ENCODE assay signal across 14 cellular contexts in the genomic region with DNA sequence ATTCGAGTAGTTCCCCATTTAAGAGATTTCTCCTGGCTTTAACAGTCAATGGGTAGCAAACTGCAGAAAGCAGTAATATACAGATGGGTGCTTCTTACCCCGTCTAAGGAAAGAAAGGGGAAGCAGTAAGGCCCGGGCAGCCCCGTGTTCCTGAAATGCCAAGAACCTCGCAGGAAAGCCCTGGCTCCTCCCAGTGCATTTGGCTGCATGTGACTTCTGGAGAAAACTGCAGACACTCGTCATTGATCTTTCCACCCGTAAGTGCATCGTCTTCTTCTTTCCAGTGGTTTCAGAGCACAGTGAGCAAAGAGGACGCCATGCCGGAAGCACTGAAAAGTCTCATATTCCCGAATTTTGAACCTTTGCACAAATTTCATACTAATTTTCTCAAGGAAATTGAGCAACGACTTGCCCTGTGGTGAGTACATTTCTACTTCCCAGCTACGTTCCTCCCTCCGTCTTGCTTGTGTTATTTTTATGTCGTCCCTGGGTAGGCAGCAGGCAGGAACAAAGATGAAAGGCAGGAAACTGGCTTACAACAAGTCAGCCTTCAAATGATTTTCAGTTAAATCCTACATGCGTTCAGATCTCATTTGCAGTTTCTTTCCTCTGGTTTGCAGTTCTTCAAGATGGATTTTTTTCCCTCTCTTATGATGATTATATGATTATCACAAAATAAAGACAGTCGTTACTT.
A peak's percentile ranks its signal among the peaks of the same experiment; 100 is the strongest.
DNase-seq lines count a peak whose midpoint lies in the region; ATAC-seq and TF ChIP-seq lines count a peak whose summit lies in the region.
"Had no signal": no experiment of that assay in that cellular context is flagged by ENCODE, and none has a peak within 500 bp of the region (broad histone marks: within the 10 kb centered on the region; RNA-seq: fewer than 3 reads in every experiment).

No MANE protein-coding gene starts in this region.

- WGBS in right cardiac atrium, result 65% methylated on average over 17 of the region's 17 CpGs
- WGBS in testis, 2 donors, result 75 to 85% methylated on average over 17 of the region's 17 CpGs

- H3K4me3 ChIP-seq in right cardiac atrium (ENCODE audit: low read length) (no peak overlapping the region), testis (no peak overlapping the region)
- H3K4me3 ChIP-seq: ovary, SJCRH30 had no signal

- no peak for DNase-seq in activated T-cell treated with anti-CD3 and anti-CD28 coated beads, Interleukin-2, amount 50 U/mL, for 4 hours
- DNase-seq in activated T-cell treated with anti-CD3 and anti-CD28 coated beads for 4 hours, result no peak
- DNase-seq in activated CD8-positive, alpha-beta T cell treated with anti-CD3 and anti-CD28 coated beads for 36 hours, result no peak
- DNase-seq in right cardiac atrium, result peak; percentile 39 to 77 (median 69)
- peak; percentile 25 for DNase-seq in testis
- DNase-seq in KG1 (lab: John Stamatoyannopoulos, UW), result no peak
- DNase-seq in GM10248 (ENCODE audit: extremely low spot score), result no peak
- DNase-seq: activated CD8-positive, alpha-beta memory T cell treated with anti-CD3 and anti-CD28 coated beads, Interleukin-2, amount 50 U/mL, for 4 hours; BE2C; IMR-90; NCI-H2227 treated with DMSO at 0.1 percent for 48 hours; ovary; SJCRH30 had no signal

- no peak overlapping the region for H3K27ac ChIP-seq in right cardiac atrium (ENCODE audit: low read length)
- H3K27ac ChIP-seq in testis, result no peak overlapping the region
- H3K27ac ChIP-seq: ovary, SJCRH30 had no signal

- H3K9me3 ChIP-seq in right cardiac atrium (ENCODE audit: control insufficient read depth, low read length), result no peaks in the 10 kb centered on the region
- no peaks in the 10 kb centered on the region for H3K9me3 ChIP-seq in testis
- H3K9me3 ChIP-seq: BE2C, ovary, SJCRH30 had no signal

- CTCF ChIA-PET in activated CD8-positive, alpha-beta T cell treated with anti-CD3 and anti-CD28 coated beads for 36 hours (lab: Charles Lee), result no interaction called here
- CTCF ChIA-PET in GM10248 (lab: Yijun Ruan, JAX), result no interaction called here

- peaks cover 9% of the 10 kb centered on the region for H3K27me3 Mint-ChIP-seq in activated T-cell treated with anti-CD3 and anti-CD28 coated beads, Interleukin-2, amount 50 U/mL, for 4 hours (ENCODE audit: low read depth)
- H3K27me3 Mint-ChIP-seq in activated CD8-positive, alpha-beta T cell treated with anti-CD3 and anti-CD28 coated beads for 36 hours, result peaks cover 4% of the 10 kb centered on the region

- intact Hi-C loops in activated CD8-positive, alpha-beta T cell treated with anti-CD3 and anti-CD28 coated beads for 36 hours (cut with micrococcal nuclease), result no loop called here
- intact Hi-C loops in right cardiac atrium (cut with DNase I), result no loop called here
- intact Hi-C loops in testis (cut with DNase I; ENCODE audit: low total_unique reads), result no loop called here

- H3K27ac Mint-ChIP-seq in activated CD8-positive, alpha-beta T cell treated with anti-CD3 and anti-CD28 coated beads for 36 hours, result peak overlapping the region; percentile 2

- ATAC-seq in activated T-cell treated with anti-CD3 and anti-CD28 coated beads, Interleukin-2, amount 50 U/mL, for 4 hours, result no peak
- ATAC-seq in activated CD8-positive, alpha-beta T cell treated with anti-CD3 and anti-CD28 coated beads for 36 hours, result no peak
- peak; percentile 55 to 65 for ATAC-seq in right cardiac atrium
- ATAC-seq in HG03025 (IDR thresholded peaks at IDR 0.05; ENCODE audit: low FRiP score, unreplicated experiment), result no peak

- no peaks in the 10 kb centered on the region for H3K36me3 Mint-ChIP-seq in activated T-cell treated with anti-CD3 and anti-CD28 coated beads, Interleukin-2, amount 50 U/mL, for 4 hours (ENCODE audit: insufficient read depth)
- H3K36me3 Mint-ChIP-seq in activated CD8-positive, alpha-beta T cell treated with anti-CD3 and anti-CD28 coated beads for 36 hours (ENCODE audit: low read depth), result no peaks in the 10 kb centered on the region

- no peak for TF ChIP-seq POLR2A in testis (IDR thresholded peaks at IDR 0.05)

- no peaks in the 10 kb centered on the region for H3K4me1 ChIP-seq in right cardiac atrium (ENCODE audit: control insufficient read depth, insufficient read depth, low read length)
- no peaks in the 10 kb centered on the region for H3K4me1 ChIP-seq in testis
- H3K4me1 ChIP-seq: BE2C, SJCRH30 had no signal

- POLR2A ChIA-PET in activated CD8-positive, alpha-beta T cell treated with anti-CD3 and anti-CD28 coated beads for 36 hours (lab: Charles Lee), result no interaction called here
- POLR2A ChIA-PET in GM10248 (lab: Yijun Ruan, JAX), result no interaction called here

- H3K27me3 ChIP-seq in right cardiac atrium (ENCODE audit: control insufficient read depth, insufficient read depth) (no peaks in the 10 kb centered on the region), testis (no peaks in the 10 kb centered on the region)
- H3K27me3 ChIP-seq: BE2C, ovary, SJCRH30 had no signal

- no peaks in the 10 kb centered on the region for H3K36me3 ChIP-seq in testis (ENCODE audit: low read depth, missing control alignments)
- H3K36me3 ChIP-seq: ovary had no signal

- peak overlapping the region; percentile 62 for H3K4me3 Mint-ChIP-seq in activated T-cell treated with anti-CD3 and anti-CD28 coated beads, Interleukin-2, amount 50 U/mL, for 4 hours
- peak overlapping the region; percentile 45 for H3K4me3 Mint-ChIP-seq in activated CD8-positive, alpha-beta T cell treated with anti-CD3 and anti-CD28 coated beads for 36 hours

- H3K9me3 Mint-ChIP-seq in activated T-cell treated with anti-CD3 and anti-CD28 coated beads, Interleukin-2, amount 50 U/mL, for 4 hours, result peaks cover under 1% of the 10 kb centered on the region
- no peaks in the 10 kb centered on the region for H3K9me3 Mint-ChIP-seq in activated CD8-positive, alpha-beta T cell treated with anti-CD3 and anti-CD28 coated beads for 36 hours

- peaks cover 11% of the 10 kb centered on the region for H3K4me1 Mint-ChIP-seq in activated T-cell treated with anti-CD3 and anti-CD28 coated beads, Interleukin-2, amount 50 U/mL, for 4 hours (ENCODE audit: low read depth)
- H3K4me1 Mint-ChIP-seq in activated CD8-positive, alpha-beta T cell treated with anti-CD3 and anti-CD28 coated beads for 36 hours (ENCODE audit: low read depth), result peaks cover 9% of the 10 kb centered on the region

- no peak for TF ChIP-seq CTCF in activated CD8-positive, alpha-beta T cell treated with anti-CD3 and anti-CD28 coated beads for 36 hours (IDR thresholded peaks at IDR 0.05)
- TF ChIP-seq CTCF in testis (IDR thresholded peaks at IDR 0.05) (no peak), GM10248 (IDR thresholded peaks at IDR 0.05; ENCODE audit: control extremely low read depth, extremely low read depth, low read depth, missing control alignments) (no peak)

Comparison
In these comparisons a context has a peak if more than half of its experiments do, and no peak if none do; other contexts are left out.
1. ATAC-seq: peak in right cardiac atrium (2 of 2); none in activated T-cell treated with anti-CD3 and anti-CD28 coated beads, Interleukin-2, amount 50 U/mL, for 4 hours (0 of 2), activated CD8-positive, alpha-beta T cell treated with anti-CD3 and anti-CD28 coated beads for 36 hours (single experiment) and HG03025 (single experiment).
2. DNase-seq: peak in right cardiac atrium (3 of 3) and testis (single experiment); none in activated T-cell treated with anti-CD3 and anti-CD28 coated beads, Interleukin-2, amount 50 U/mL, for 4 hours (single experiment), activated T-cell treated with anti-CD3 and anti-CD28 coated beads for 4 hours (single experiment), activated CD8-positive, alpha-beta T cell treated with anti-CD3 and anti-CD28 coated beads for 36 hours (single experiment), KG1 (single experiment) and GM10248 (single experiment).